19 cellular contexts compared by ENCODE assay signal in the genomic region with DNA sequence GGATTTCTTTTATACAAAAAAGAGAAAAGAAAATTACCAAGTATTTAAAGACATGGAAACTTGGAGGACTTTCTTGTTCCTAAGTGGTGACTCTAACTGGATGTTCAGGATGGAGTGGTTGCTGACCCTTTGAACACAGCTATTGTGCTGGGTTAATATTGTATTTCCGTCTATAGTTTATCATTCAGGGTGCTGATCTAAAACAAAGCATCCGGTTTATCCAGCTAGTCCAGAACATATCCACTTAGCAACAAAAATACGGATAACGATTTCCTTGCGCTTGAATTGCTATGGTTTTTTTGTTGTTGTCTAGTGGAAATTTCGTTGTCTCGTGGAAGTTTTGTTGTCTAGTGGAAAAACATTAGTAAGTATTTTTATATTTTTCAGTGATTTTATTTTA. TPM values are rescaled to one million over a fixed set of nuclear protein-coding genes. Genes with fewer than 3 reads are reported as not detected.
A peak's percentile ranks its signal among the peaks of the same experiment; 100 is the strongest.
DNase-seq lines count a peak whose midpoint lies in the region; ATAC-seq and TF ChIP-seq lines count a peak whose summit lies in the region.
"Had no signal": no experiment of that assay in that cellular context is flagged by ENCODE, and none has a peak within 500 bp of the region (broad histone marks: within the 10 kb centered on the region; RNA-seq: fewer than 3 reads in every experiment).

No MANE protein-coding gene starts in this region.

- no peaks in the 10 kb centered on the region for H3K9me3 Mint-ChIP-seq in activated CD4-positive, alpha-beta T cell treated with anti-CD3 and anti-CD28 coated beads, Interleukin-2, amount 10 ng/mL, durations not matched to agents 7 days and 5 days

- H3K27me3 Mint-ChIP-seq in activated CD4-positive, alpha-beta T cell treated with anti-CD3 and anti-CD28 coated beads, Interleukin-2, amount 10 ng/mL, durations not matched to agents 7 days and 5 days, result no peaks in the 10 kb centered on the region

- no peak overlapping the region for H3K4me3 Mint-ChIP-seq in activated CD4-positive, alpha-beta T cell treated with anti-CD3 and anti-CD28 coated beads, Interleukin-2, amount 10 ng/mL, durations not matched to agents 7 days and 5 days

- H3K9me3 ChIP-seq in right cardiac atrium (ENCODE audit: control insufficient read depth, low read length), result no peaks in the 10 kb centered on the region
- no peaks in the 10 kb centered on the region for H3K9me3 ChIP-seq in BE2C

- H3K4me1 ChIP-seq in right cardiac atrium (ENCODE audit: control insufficient read depth, insufficient read depth, low read length) (peaks cover 1% of the 10 kb centered on the region), BE2C (no peaks in the 10 kb centered on the region)

- no peaks in the 10 kb centered on the region for H3K36me3 ChIP-seq in BE2C

- no peak overlapping the region for H3K27ac ChIP-seq in right cardiac atrium (ENCODE audit: low read length)
- H3K27ac ChIP-seq: C4-2B, GM23248, HL-60 had no signal

- H3K27me3 ChIP-seq in right cardiac atrium (ENCODE audit: control insufficient read depth, insufficient read depth) (no peaks in the 10 kb centered on the region), BE2C (no peaks in the 10 kb centered on the region)

- intact Hi-C loops in left ventricle myocardium superior (cut with micrococcal nuclease), result no loop called here
- intact Hi-C loops in Right ventricle myocardium inferior (cut with DNase I), result no loop called here
- intact Hi-C loops in right cardiac atrium (cut with DNase I), result no loop called here

- no peak overlapping the region for H3K4me3 ChIP-seq in right cardiac atrium (ENCODE audit: low read length)
- H3K4me3 ChIP-seq in BE2C (ENCODE audit: low read depth, low read length), result no peak overlapping the region
- H3K4me3 ChIP-seq: GM23248 had no signal

- no peak for TF ChIP-seq CTCF in BE2C (IDR thresholded peaks at IDR 0.05; ENCODE audit: low read depth, low read length)

- CTCF ChIA-PET in activated CD4-positive, alpha-beta T cell treated with anti-CD3 and anti-CD28 coated beads, Interleukin-2, amount 10 ng/mL, durations not matched to agents 7 days and 5 days (lab: Charles Lee), result no interaction called here

- POLR2A ChIA-PET in activated CD4-positive, alpha-beta T cell treated with anti-CD3 and anti-CD28 coated beads, Interleukin-2, amount 10 ng/mL, durations not matched to agents 7 days and 5 days (lab: Charles Lee), result interaction anchor here (0.5 kb wide), 1 partner anchor 130 kb away, joined by 3 read pairs; no protein-coding TSS in a partner anchor

- ATAC-seq in left ventricle myocardium superior (peak; percentile 43), Right ventricle myocardium inferior (no peak), right cardiac atrium (peak; percentile 71 to 97)

- 67% methylated on average over 7 of the region's 7 CpGs for whole genome bisulfite sequencing in right cardiac atrium

- no peaks in the 10 kb centered on the region for H3K36me3 Mint-ChIP-seq in activated CD4-positive, alpha-beta T cell treated with anti-CD3 and anti-CD28 coated beads, Interleukin-2, amount 10 ng/mL, durations not matched to agents 7 days and 5 days (ENCODE audit: low read depth)

- H3K27ac Mint-ChIP-seq in activated CD4-positive, alpha-beta T cell treated with anti-CD3 and anti-CD28 coated beads, Interleukin-2, amount 10 ng/mL, durations not matched to agents 7 days and 5 days, result no peak overlapping the region

- H3K4me1 Mint-ChIP-seq in activated CD4-positive, alpha-beta T cell treated with anti-CD3 and anti-CD28 coated beads, Interleukin-2, amount 10 ng/mL, durations not matched to agents 7 days and 5 days, result no peaks in the 10 kb centered on the region

- DNase-seq in left ventricle myocardium superior (no peak), Right ventricle myocardium inferior (ENCODE audit: missing footprints) (no peak), right cardiac atrium (no peak), pons (ENCODE audit: low spot score) (peak; percentile 5), NCI-H1048 (lab: John Stamatoyannopoulos, UW) (no peak), BE2C (no peak)
- DNase-seq in activated T-cell treated with anti-CD3 and anti-CD28 coated beads, Interleukin-2, amount 50 U/mL, for 48 hours, result no peak
- DNase-seq in activated CD4-positive, alpha-beta T cell treated with anti-CD3 and anti-CD28 coated beads, Interleukin-2, amount 10 ng/mL, durations not matched to agents 7 days and 5 days, result no peak
- DNase-seq: COR-L47; GF-D8; GM23248; HCEC 1CT; NCI-H187; NCI-H2171; NCI-H446; NCI-H69; NK-92 treated with Interleukin-12 subunit alpha and Interleukin-12 subunit beta, amount 100 ng/mL, for 24 hours had no signal

RNA-seq across cellular contexts. Expression of gene SNTB2, which starts 38.2 kb away (rescaled TPM):
- 10.4 TPM for total RNA-seq in left ventricle myocardium superior
- 16.5 TPM for total RNA-seq in Right ventricle myocardium inferior
- total RNA-seq in right cardiac atrium, result 10 to 100 TPM; 19.8 to 30.4 (median 22.4) TPM
- 7.0 TPM for polyA plus RNA-seq in right cardiac atrium
- polyA plus RNA-seq in BE2C (2012; ENCODE audit: insufficient read depth, insufficient read length, low read depth), result 1.8 TPM
- 10 to 100 TPM; 20.2 to 25.3 TPM for total RNA-seq in activated CD4-positive, alpha-beta T cell treated with anti-CD3 and anti-CD28 coated beads, Interleukin-2, amount 10 ng/mL, durations not matched to agents 7 days and 5 days
